Comparison of ENCODE assay signal across 8 cellular contexts in the genomic region with DNA sequence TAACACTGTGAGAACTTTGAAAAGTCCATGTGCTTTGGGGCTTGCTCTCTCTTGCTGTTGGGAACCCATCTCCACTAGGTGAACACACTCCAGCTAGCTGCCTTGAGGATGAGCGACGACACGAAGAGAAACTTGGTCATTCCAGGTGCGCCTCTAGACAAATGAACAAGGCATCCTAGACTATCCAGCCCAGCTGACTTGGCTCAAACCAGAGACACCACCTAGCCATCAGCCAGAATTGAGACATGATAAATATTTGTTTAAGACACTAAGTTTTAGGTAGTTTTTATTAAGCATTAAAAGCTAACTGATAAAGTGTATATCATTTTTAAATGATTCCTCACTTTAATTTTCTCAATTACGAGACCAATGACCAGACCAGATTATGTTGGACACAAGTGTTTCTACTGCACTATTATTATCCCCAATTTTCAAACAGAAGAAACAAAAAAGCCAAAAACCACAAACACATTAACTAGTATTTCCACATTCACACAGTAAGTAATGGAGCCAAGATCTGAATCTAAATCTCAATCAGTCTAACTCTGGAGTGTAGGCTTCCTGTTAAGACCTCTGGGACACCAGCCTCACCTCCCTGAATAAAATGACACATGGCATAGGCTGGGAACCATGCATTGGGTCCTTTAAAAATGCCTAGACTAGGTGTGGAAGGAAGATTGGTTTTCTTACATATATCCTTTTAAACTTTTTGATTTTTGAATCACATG.
"Had no signal": no experiment of that assay in that cellular context is flagged by ENCODE, and none has a peak within 500 bp of the region (broad histone marks: within the 10 kb centered on the region; RNA-seq: fewer than 3 reads in every experiment).

No MANE protein-coding gene starts in this region.

- FAIRE-seq: H54, HTR-8/SVneo had no signal

- H3K36me3 Mint-ChIP-seq: IgD-negative memory B cell had no signal

- H3K27ac ChIP-seq: GM23248 had no signal

- H3K4me3 ChIP-seq: GM23248 had no signal

- H3K4me3 Mint-ChIP-seq: H9, IgD-negative memory B cell had no signal

- H2AFZ ChIP-seq: GM23248 had no signal

- H3K27ac Mint-ChIP-seq: H9, IgD-negative memory B cell had no signal

- DNase-seq: GM23248, GOT3, H9, HCEC 1CT, KBM-7 had no signal

- H3K9me3 Mint-ChIP-seq: H9 had no signal

- H3K9ac ChIP-seq: GM23248 had no signal

- H3K4me1 Mint-ChIP-seq: H9, IgD-negative memory B cell had no signal
